ENCODE assay signal across 8 cellular contexts in the genomic region with DNA sequence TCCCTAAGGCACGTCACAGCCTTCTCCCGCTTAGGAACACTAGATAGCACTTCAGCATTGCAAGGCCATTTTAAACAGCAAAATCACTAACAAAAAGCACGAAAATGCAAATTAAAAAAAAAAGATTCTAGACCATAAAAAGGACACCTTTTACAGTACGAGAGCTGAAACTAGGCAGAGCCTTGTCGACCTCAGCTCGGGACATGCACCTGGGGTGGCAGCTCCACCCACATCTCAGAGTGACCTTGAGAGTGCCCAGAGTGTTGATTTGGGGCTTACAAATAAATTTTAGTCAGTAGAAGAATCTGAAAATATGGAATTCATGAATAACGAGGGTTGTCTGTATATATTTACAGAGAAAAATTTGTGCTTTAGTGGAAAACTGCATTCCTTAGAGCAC. TPM values are rescaled to one million over a fixed set of nuclear protein-coding genes. Genes with fewer than 3 reads are reported as not detected.
DNase-seq lines count a peak whose midpoint lies in the region; ATAC-seq and TF ChIP-seq lines count a peak whose summit lies in the region.

No MANE protein-coding gene starts in this region.

- H3K4me1 Mint-ChIP-seq in CD4-positive, CD25-positive, alpha-beta regulatory T cell = peaks cover 6 to 33% (median 16%) of the 10 kb centered on the region in 4 donors
- H3K4me1 Mint-ChIP-seq in nephron progenitor cell = peaks cover 42% of the 10 kb centered on the region

- H3K4me3 Mint-ChIP-seq in CD4-positive, CD25-positive, alpha-beta regulatory T cell = peak overlapping the region; percentile 94 to 96 (median 96)
- peak overlapping the region; percentile 92 for H3K4me3 Mint-ChIP-seq in nephron progenitor cell

- H3K9me3 Mint-ChIP-seq in CD4-positive, CD25-positive, alpha-beta regulatory T cell = peaks cover 0 to 1% (median 0%) of the 10 kb centered on the region in 7 donors
- H3K9me3 Mint-ChIP-seq in nephron progenitor cell = peaks cover 8% of the 10 kb centered on the region

- TF ChIP-seq CTCF in Loucy (conservative IDR thresholded peaks at IDR 0.05; ENCODE audit: low read length) (no peak), coronary artery (IDR thresholded peaks at IDR 0.05) (no peak), nephron progenitor cell (IDR thresholded peaks at IDR 0.05) (no peak)

- H3K79me2 ChIP-seq in Loucy (ENCODE audit: insufficient read depth, low read length) = peaks cover 6% of the 10 kb centered on the region; the same call in 1 of the 2 replicates

- peaks cover 9% of the 10 kb centered on the region for H3K27me3 Mint-ChIP-seq in CD4-positive, CD25-positive, alpha-beta regulatory T cell
- H3K27me3 Mint-ChIP-seq in nephron progenitor cell (ENCODE audit: low read depth, poor library complexity) = peaks cover 8% of the 10 kb centered on the region

- no peaks in the 10 kb centered on the region for H3K9me3 ChIP-seq in CD4-positive, CD25-positive, alpha-beta regulatory T cell (ENCODE audit: control insufficient read depth in 2 of 2, low read length in 2 of 2)
- no peaks in the 10 kb centered on the region for H3K9me3 ChIP-seq in Loucy (ENCODE audit: insufficient read depth, low read depth, low read length)

- no peaks in the 10 kb centered on the region for H4K20me1 ChIP-seq in Loucy (ENCODE audit: insufficient read depth, low read length, poor library complexity, severe bottlenecking)

- H3F3A ChIP-seq in Loucy (ENCODE audit: low read depth) = no peaks in the 10 kb centered on the region

- peak overlapping the region; percentile 96 for H3K4me2 ChIP-seq in Loucy (ENCODE audit: low read depth, low read length, poor library complexity, severe bottlenecking)

- ATAC-seq in CD4-positive, CD25-positive, alpha-beta regulatory T cell (ENCODE audit: low read depth in 2 of 2) = no peak
- no peak for ATAC-seq in GM18517 (IDR thresholded peaks at IDR 0.05; ENCODE audit: unreplicated experiment)

- DNase-seq in CD4-positive, CD25-positive, alpha-beta regulatory T cell = no peak
- DNase-seq in coronary artery (ENCODE audit: low spot score) = no peak
- DNase-seq in nephron progenitor cell = no peak
- no peak for DNase-seq in NCI-H146 (lab: John Stamatoyannopoulos, UW)
- DNase-seq in CD1c-positive myeloid dendritic cell (ENCODE audit: extremely low spot score) = no peak
- no peak for DNase-seq in NCI-H226

- peak overlapping the region; percentile 77 for H3K4me3 ChIP-seq in CD4-positive, CD25-positive, alpha-beta regulatory T cell (ENCODE audit: low read depth, low read length)
- peak overlapping the region; percentile 98 for H3K4me3 ChIP-seq in Loucy (ENCODE audit: low read length, poor library complexity, severe bottlenecking)
- peak overlapping the region; percentile 93 for H3K4me3 ChIP-seq in coronary artery

- peak overlapping the region in 1 of 3 donors; percentile 84 for H3K27ac Mint-ChIP-seq in CD4-positive, CD25-positive, alpha-beta regulatory T cell
- H3K27ac Mint-ChIP-seq in nephron progenitor cell = no peak overlapping the region

- H3K9ac ChIP-seq in Loucy (ENCODE audit: low read depth, low read length, poor library complexity, severe bottlenecking) = peak overlapping the region; percentile 62

- peaks cover 19% of the 10 kb centered on the region for H3K36me3 Mint-ChIP-seq in CD4-positive, CD25-positive, alpha-beta regulatory T cell
- peaks cover 24% of the 10 kb centered on the region for H3K36me3 Mint-ChIP-seq in nephron progenitor cell (ENCODE audit: low read depth)

- H3K4me1 ChIP-seq in CD4-positive, CD25-positive, alpha-beta regulatory T cell (ENCODE audit: control insufficient read depth, insufficient read depth, low read length, poor library complexity, severe bottlenecking) = peaks cover 17% of the 10 kb centered on the region
- H3K4me1 ChIP-seq in Loucy (ENCODE audit: insufficient read depth, low read length, poor library complexity, severe bottlenecking) = peaks cover 14% of the 10 kb centered on the region

- H3K9me2 ChIP-seq in Loucy (replicated peaks; ENCODE audit: low read depth, low read length) = no peaks in the 10 kb centered on the region

- no peaks in the 10 kb centered on the region for H3K27me3 ChIP-seq in CD4-positive, CD25-positive, alpha-beta regulatory T cell (ENCODE audit: control insufficient read depth, insufficient read depth, low read length)
- H3K27me3 ChIP-seq in Loucy (ENCODE audit: insufficient read depth, low read length, poor library complexity, severe bottlenecking) = no peaks in the 10 kb centered on the region

- no peak overlapping the region for H2AFZ ChIP-seq in Loucy (ENCODE audit: low read length)

- no peak overlapping the region for H3K27ac ChIP-seq in CD4-positive, CD25-positive, alpha-beta regulatory T cell (ENCODE audit: insufficient read depth, low read length, poor library complexity, severe bottlenecking)
- no peak overlapping the region for H3K27ac ChIP-seq in coronary artery

- peaks cover 19% of the 10 kb centered on the region for H3K36me3 ChIP-seq in CD4-positive, CD25-positive, alpha-beta regulatory T cell (ENCODE audit: control insufficient read depth, insufficient read depth, low read length)
- peaks cover 3% of the 10 kb centered on the region; the same call in 1 of the 2 replicates for H3K36me3 ChIP-seq in Loucy (ENCODE audit: insufficient read depth, low read length)

RNA-seq across cellular contexts. Expression of a gene that starts 1.1 kb away (rescaled TPM):
- 45.8 TPM for total RNA-seq in CD4-positive, CD25-positive, alpha-beta regulatory T cell
- polyA plus RNA-seq in CD4-positive, CD25-positive, alpha-beta regulatory T cell = 100 to 1,000 TPM; 148 to 179 (median 159) TPM

RNA-seq across cellular contexts. Expression of a gene that starts 38.2 kb away (rescaled TPM):
- total RNA-seq in CD4-positive, CD25-positive, alpha-beta regulatory T cell = 19.2 TPM
- polyA plus RNA-seq in CD4-positive, CD25-positive, alpha-beta regulatory T cell = 10 to 100 TPM; 14.6 to 31.0 (median 24.0) TPM

RNA-seq across cellular contexts. Expression of a gene that starts 58.1 kb away (rescaled TPM):
- 11.4 TPM for total RNA-seq in CD4-positive, CD25-positive, alpha-beta regulatory T cell
- 10 to 100 TPM; 10.6 to 15.5 (median 13.4) TPM for polyA plus RNA-seq in CD4-positive, CD25-positive, alpha-beta regulatory T cell
